11 cellular contexts compared by ENCODE assay signal in the genomic region with DNA sequence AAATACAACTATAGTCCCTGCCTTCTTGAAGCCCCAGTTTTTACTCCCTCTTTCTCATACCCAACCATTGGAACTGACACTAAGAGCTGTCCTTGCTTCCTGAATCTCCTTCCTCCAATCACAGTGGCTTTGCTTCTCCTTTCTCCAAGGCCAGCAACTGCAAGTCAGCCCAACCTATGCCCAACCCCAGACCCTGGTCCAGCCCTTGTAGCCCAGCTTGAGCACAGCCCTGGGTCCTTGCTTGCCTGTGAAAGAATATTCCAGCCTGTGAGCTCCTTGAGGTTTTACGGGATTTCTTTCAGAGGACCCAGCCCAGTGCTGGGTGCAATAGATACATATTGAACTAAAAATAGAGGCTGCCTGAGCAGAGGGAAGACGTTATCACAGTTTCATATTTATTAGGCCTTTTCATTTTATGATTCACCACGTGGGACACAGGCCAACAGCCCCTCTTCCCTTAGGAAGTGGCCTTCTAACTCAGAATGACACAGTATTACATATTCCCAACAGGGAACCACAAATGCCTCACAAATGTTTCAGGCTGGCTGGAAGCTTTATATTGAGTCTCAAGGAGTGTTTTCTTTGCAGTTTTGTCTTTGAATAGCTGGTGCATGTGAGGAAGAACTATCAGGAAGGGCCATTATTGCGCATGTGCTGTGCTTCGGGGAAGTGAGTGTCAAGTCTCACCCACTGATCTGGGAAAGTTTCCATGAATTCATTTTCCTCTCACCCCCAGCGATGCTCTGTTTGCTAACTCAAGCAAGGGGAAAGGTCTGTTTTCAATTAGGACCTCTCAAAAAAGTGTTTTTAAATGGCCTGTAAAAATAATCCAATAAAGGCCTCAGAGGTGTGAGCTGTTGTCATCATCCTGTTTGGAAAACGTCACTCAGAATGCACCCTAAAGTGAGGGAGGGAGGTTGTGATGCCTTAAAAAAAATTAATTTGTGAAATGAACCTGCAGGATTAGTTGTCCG.
DNase-seq lines count a peak whose midpoint lies in the region; ATAC-seq, FAIRE-seq and TF ChIP-seq lines count a peak whose summit lies in the region.
"Had no signal": no experiment of that assay in that cellular context is flagged by ENCODE, and none has a peak within 500 bp of the region (broad histone marks: within the 10 kb centered on the region; RNA-seq: fewer than 3 reads in every experiment).

No MANE protein-coding gene starts in this region.

- H3K36me3 ChIP-seq in muscle layer of duodenum (ENCODE audit: control insufficient read depth in 1 of 2, insufficient read depth in 2 of 2, low read length in 2 of 2) = no peaks in the 10 kb centered on the region
- H3K36me3 ChIP-seq: cardiac muscle cell had no signal

- ATAC-seq in HG02763 (IDR thresholded peaks at IDR 0.05; ENCODE audit: unreplicated experiment) = no peak

- no peaks in the 10 kb centered on the region for H3K9me3 ChIP-seq in muscle layer of duodenum (ENCODE audit: control insufficient read depth in 1 of 2, low read length in 2 of 2)

- peak overlapping the region; percentile 19 for H3K27ac ChIP-seq in muscle layer of duodenum (ENCODE audit: low read length)
- H3K27ac ChIP-seq: cardiac muscle cell had no signal

- no peak overlapping the region for H3K4me3 ChIP-seq in muscle layer of duodenum (ENCODE audit: low read depth in 1 of 2, low read length in 2 of 2)
- H3K4me3 ChIP-seq: cardiac muscle cell had no signal

- no peak for FAIRE-seq in GM12892 (lab: Jason Lieb, UNC)
- FAIRE-seq: GM18507 had no signal

- peaks cover 0 to 4% of the 10 kb centered on the region in 2 donors for H3K4me1 ChIP-seq in muscle layer of duodenum (ENCODE audit: control insufficient read depth in 1 of 2, insufficient read depth in 2 of 2, low read length in 2 of 2)

- H3K27me3 ChIP-seq in muscle layer of duodenum (ENCODE audit: low read depth, low read length) = no peaks in the 10 kb centered on the region
- H3K27me3 ChIP-seq: cardiac muscle cell had no signal

- DNase-seq in A172 (ENCODE audit: low spot score) (peak; percentile 51), NCI-H69 (lab: John Stamatoyannopoulos, UW) (peak; percentile 46), epidermal melanocyte (ENCODE audit: insufficient read length, low spot score) (peak; percentile 71), OCI-M1 (lab: John Stamatoyannopoulos, UW) (no peak), SHP77 (lab: John Stamatoyannopoulos, UW) (no peak), GM12892 (ENCODE audit: insufficient read length) (no peak)
- DNase-seq: NCI-H187 treated with DMSO at 0.1 percent for 48 hours had no signal

- no peak for TF ChIP-seq POLR2A in GM12892 (IDR thresholded peaks at IDR 0.05; ENCODE audit: low read depth, low read length)

Comparison
In these comparisons a context has a peak if more than half of its experiments do, and no peak if none do; other contexts are left out.
1. DNase-seq: peak in A172 (single experiment), NCI-H69 (single experiment) and epidermal melanocyte (single experiment); none in OCI-M1 (single experiment), SHP77 (0 of 2) and GM12892 (single experiment).